In the genomic region with DNA sequence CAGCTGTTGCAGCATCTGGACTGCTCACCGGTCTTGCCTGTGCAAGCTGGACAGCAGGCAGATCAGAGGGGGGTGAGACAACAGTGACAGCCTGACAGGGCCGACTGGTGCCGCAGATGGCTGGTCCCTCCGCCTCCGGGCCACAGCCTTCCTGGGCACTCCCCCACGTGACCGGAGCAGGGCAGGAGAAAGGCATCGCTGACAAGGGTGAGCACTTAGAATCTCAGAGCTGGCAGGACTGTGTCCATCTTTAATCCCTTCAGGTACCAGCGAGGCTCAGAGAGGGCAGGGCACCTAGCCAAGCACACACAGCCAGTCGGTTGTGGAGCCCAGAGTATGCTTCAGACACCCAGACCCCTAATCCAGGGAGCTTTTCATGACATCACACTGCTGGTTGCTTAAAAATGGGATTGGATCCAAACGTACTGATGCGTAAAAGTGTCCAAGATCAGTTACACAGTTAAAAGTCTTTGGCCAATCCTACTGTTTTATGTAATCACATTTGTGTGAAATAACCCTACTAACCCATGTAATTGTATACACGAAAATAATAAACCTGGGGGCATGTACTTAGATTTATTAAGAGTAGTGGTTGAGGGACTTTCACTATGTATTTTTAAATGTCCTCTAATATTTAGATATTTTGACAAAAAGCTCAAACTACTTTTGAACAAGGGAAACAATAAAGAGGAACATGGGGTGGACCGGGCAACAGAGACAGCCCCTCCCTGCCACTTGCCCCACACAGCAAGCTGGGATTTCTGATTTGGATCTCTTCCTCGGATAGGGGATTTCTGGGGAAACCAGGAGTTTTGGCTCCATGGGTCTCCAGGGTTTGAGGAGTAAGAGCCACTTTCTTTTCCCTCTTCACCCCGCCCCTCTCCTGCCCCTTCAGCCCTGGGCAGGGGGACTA, we compare ENCODE assay signal across 18 cellular contexts. TPM values are rescaled to one million over a fixed set of nuclear protein-coding genes. Genes with fewer than 3 reads are reported as not detected.
DNase-seq lines count a peak whose midpoint lies in the region.
"Had no signal": no experiment of that assay in that cellular context is flagged by ENCODE, and none has a peak within 500 bp of the region (broad histone marks: within the 10 kb centered on the region; RNA-seq: fewer than 3 reads in every experiment).

No MANE protein-coding gene starts in this region.

- peak; percentile 41 for DNase-seq in NCI-H1694 (lab: John Stamatoyannopoulos, UW)
- peak; percentile 89 for DNase-seq in cerebellum (ENCODE audit: low spot score)
- peak; percentile 60 for DNase-seq in medulla oblongata (ENCODE audit: extremely low spot score)
- no peak for DNase-seq in NCI-H1048 (lab: John Stamatoyannopoulos, UW)
- DNase-seq in T1000 (lab: John Stamatoyannopoulos, UW), result no peak
- DNase-seq in activated naive CD4-positive, alpha-beta T cell treated with anti-CD3 and anti-CD28 coated beads, Interleukin-2, amount 50 U/mL, for 16 hours, result no peak
- no peak for DNase-seq in mucosa of gallbladder (ENCODE audit: low spot score)
- DNase-seq: activated naive CD4-positive, alpha-beta T cell treated with Interleukin-2 at 50 U/mL for 16 hours; AML-193; DMS153; MM.1S; naive B cell; NCI-H2107; SIG-M5; stimulated activated CD4-positive, alpha-beta T cell treated with anti-CD3 and anti-CD28 coated beads, Interleukin-15, amount 100 ng/mL, for 24 hours; T-helper 9 cell had no signal

- H3K4me1 ChIP-seq in BLaER1, result peaks cover 59% of the 10 kb centered on the region

- H3K4me3 ChIP-seq in BLaER1, result peak overlapping the region; percentile 8; the same call in 1 of the 2 replicates
- H3K4me3 ChIP-seq: GM23248 had no signal

- no peaks in the 10 kb centered on the region for H4K20me1 ChIP-seq in BLaER1

- H3K4me2 ChIP-seq in BLaER1, result peak overlapping the region; percentile 84

- H3K9me3 ChIP-seq in BLaER1, result no peaks in the 10 kb centered on the region

- peak overlapping the region; percentile 54 for H3K27ac ChIP-seq in BLaER1
- H3K27ac ChIP-seq: GM23248 had no signal

- H3K9ac ChIP-seq in BLaER1, result peak overlapping the region; percentile 23; the same call in 1 of the 2 replicates
- H3K9ac ChIP-seq: GM23248 had no signal

- no peaks in the 10 kb centered on the region for H3K36me3 ChIP-seq in BLaER1

- H3K27me3 ChIP-seq in BLaER1, result peaks cover 39% of the 10 kb centered on the region

RNA-seq across cellular contexts. Expression of a gene that starts 0.8 kb away (rescaled TPM):
- total RNA-seq in cerebellum (47.4 TPM), mucosa of gallbladder (0.78 TPM)
- total RNA-seq: GM23248 had no signal

RNA-seq across cellular contexts. Expression of a gene that starts 42.0 kb away (rescaled TPM):
- 3.4 TPM for total RNA-seq in cerebellum
- total RNA-seq in mucosa of gallbladder, result 3.8 TPM

Comparison
In these comparisons a context has a peak if more than half of its experiments do, and no peak if none do; other contexts are left out.
1. DNase-seq: peak in NCI-H1694 (single experiment), cerebellum (single experiment) and medulla oblongata (single experiment); none in NCI-H1048 (single experiment), T1000 (single experiment), activated naive CD4-positive, alpha-beta T cell treated with anti-CD3 and anti-CD28 coated beads, Interleukin-2, amount 50 U/mL, for 16 hours (single experiment) and mucosa of gallbladder (single experiment).
2. RNA of a gene that starts 0.8 kb away (total RNA-seq): 47.4 TPM in cerebellum (single experiment); 0.78 TPM in mucosa of gallbladder (single experiment); every median in the first group is over 10 times any median in the second.